Comparison of ENCODE assay signal across 9 cellular contexts in genomic region chrX:18920079-18920478, GRCh38.
"Had no signal": no experiment of that assay in that cellular context is flagged by ENCODE, and none has a peak within 500 bp of the region (broad histone marks: within the 10 kb centered on the region; RNA-seq: fewer than 3 reads in every experiment).

No MANE protein-coding gene starts in this region.

- H3K4me3 Mint-ChIP-seq: GM23338, H9 had no signal

- H3K4me1 Mint-ChIP-seq: GM23338, H9 had no signal

- H3K4me2 ChIP-seq: GM23338 had no signal

- FAIRE-seq: H1, H54, K562 had no signal

- ATAC-seq: GM23338, K562 had no signal

- DNase-seq: H9, HCEC 1CT, IMR-90, KG1 had no signal

- H3K27ac ChIP-seq: HL-60 had no signal

- H3K27ac Mint-ChIP-seq: GM23338, H9 had no signal

- H3K9me3 Mint-ChIP-seq: GM23338 had no signal

- H3K4me3 ChIP-seq: GM23338, K562 had no signal
